Comparison of ENCODE assay signal across 10 cellular contexts in the genomic region with DNA sequence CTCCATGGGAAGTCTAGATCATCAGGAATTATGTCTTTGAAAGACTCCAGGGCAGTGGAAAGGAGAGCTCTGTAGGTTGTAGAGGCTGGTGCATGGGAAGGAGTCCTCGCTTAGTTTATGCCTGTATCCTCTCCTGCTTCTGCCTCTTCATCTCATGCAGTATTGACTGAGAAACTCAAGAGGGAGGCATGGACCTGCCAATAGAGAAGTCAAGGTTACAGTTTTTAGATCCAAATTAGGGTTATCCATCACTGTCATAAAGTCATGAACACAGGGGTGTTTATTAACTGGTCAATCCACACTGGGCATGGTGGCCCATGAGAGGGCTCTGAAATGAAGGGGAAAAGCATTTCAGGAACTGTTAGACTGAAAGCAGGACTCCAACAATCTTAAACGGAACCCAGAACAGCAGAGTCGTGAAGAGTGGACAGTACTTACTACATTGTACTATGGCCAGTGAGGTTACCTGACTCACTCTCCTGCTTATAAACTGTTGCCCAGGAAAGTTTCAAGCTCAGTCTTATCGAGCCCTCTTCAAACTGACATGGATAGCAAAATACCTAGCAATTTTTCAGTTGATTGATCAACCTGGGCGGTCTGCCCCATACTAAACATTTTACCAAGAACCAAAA. TPM values are rescaled to one million over a fixed set of nuclear protein-coding genes. Genes with fewer than 3 reads are reported as not detected.
A peak's percentile ranks its signal among the peaks of the same experiment; 100 is the strongest.
DNase-seq lines count a peak whose midpoint lies in the region; ATAC-seq and TF ChIP-seq lines count a peak whose summit lies in the region.
"Had no signal": no experiment of that assay in that cellular context is flagged by ENCODE, and none has a peak within 500 bp of the region (broad histone marks: within the 10 kb centered on the region; RNA-seq: fewer than 3 reads in every experiment).

No MANE protein-coding gene starts in this region.

- TF ChIP-seq CTCF in CD4-positive, alpha-beta T cell (IDR thresholded peaks at IDR 0.05): no peak
- TF ChIP-seq CTCF in MCF 10A (IDR thresholded peaks at IDR 0.05; ENCODE audit: unreplicated experiment): no peak

- DNase-seq in CD4-positive, alpha-beta T cell: no peak
- DNase-seq in activated CD8-positive, alpha-beta T cell treated with anti-CD3 and anti-CD28 coated beads, Interleukin-2, amount 10 ng/mL, durations not matched to agents 7 days and 5 days: no peak
- DNase-seq in stimulated activated CD4-positive, alpha-beta T cell treated with anti-CD3 and anti-CD28 coated beads, Interleukin-2, amount 100 ng/mL, for 48 hours: no peak
- DNase-seq in MCF 10A (ENCODE audit: unreplicated experiment): no peak
- no peak for DNase-seq in stimulated activated CD4-positive, alpha-beta T cell treated with anti-CD3 and anti-CD28 coated beads, Interleukin-12 subunit alpha, Interleukin-12 subunit beta, amount 100 ng/mL, for 4 hours
- DNase-seq: esophagus squamous epithelium, NCI-H2227 treated with DMSO at 0.1 percent for 48 hours had no signal

- POLR2A ChIA-PET in CD4-positive, alpha-beta T cell (lab: Charles Lee): no interaction called here
- POLR2A ChIA-PET in activated CD8-positive, alpha-beta T cell treated with anti-CD3 and anti-CD28 coated beads, Interleukin-2, amount 10 ng/mL, durations not matched to agents 7 days and 5 days (lab: Charles Lee): no interaction called here
- POLR2A ChIA-PET in MCF 10A (lab: Yijun Ruan, JAX): interaction anchor here (1.2 kb wide), 1 partner anchor 103 kb away, joined by 4 read pairs; the partner anchor contains the start of gene PCNX4

- H3K27ac Mint-ChIP-seq in CD4-positive, alpha-beta T cell: no peak overlapping the region
- H3K27ac Mint-ChIP-seq in activated CD8-positive, alpha-beta T cell treated with anti-CD3 and anti-CD28 coated beads, Interleukin-2, amount 10 ng/mL, durations not matched to agents 7 days and 5 days: no peak overlapping the region
- no peak overlapping the region for H3K27ac Mint-ChIP-seq in MCF 10A (ENCODE audit: low read depth, unreplicated experiment)

- H3K9me3 Mint-ChIP-seq in CD4-positive, alpha-beta T cell: peaks cover 12% of the 10 kb centered on the region
- peaks cover 12% of the 10 kb centered on the region for H3K9me3 Mint-ChIP-seq in activated CD8-positive, alpha-beta T cell treated with anti-CD3 and anti-CD28 coated beads, Interleukin-2, amount 10 ng/mL, durations not matched to agents 7 days and 5 days (ENCODE audit: insufficient read depth)
- peaks cover 15% of the 10 kb centered on the region for H3K9me3 Mint-ChIP-seq in MCF 10A (ENCODE audit: unreplicated experiment)

- no peak overlapping the region for H3K4me3 Mint-ChIP-seq in CD4-positive, alpha-beta T cell
- no peak overlapping the region for H3K4me3 Mint-ChIP-seq in activated CD8-positive, alpha-beta T cell treated with anti-CD3 and anti-CD28 coated beads, Interleukin-2, amount 10 ng/mL, durations not matched to agents 7 days and 5 days
- no peak overlapping the region for H3K4me3 Mint-ChIP-seq in MCF 10A (ENCODE audit: unreplicated experiment)

- no peaks in the 10 kb centered on the region for H3K27me3 ChIP-seq in CD4-positive, alpha-beta T cell (ENCODE audit: control insufficient read depth, insufficient read depth, low read length)

- BruUV-seq in MCF 10A (replicated peaks; lab: Mats Ljungman, UMichigan): no TSS peak

- CTCF ChIA-PET in CD4-positive, alpha-beta T cell (lab: Charles Lee): interaction anchor here (1.0 to 1.3 kb wide), 5 partner anchors 35 to 155 kb away, joined by 3 to 5 read pairs (median 3); no protein-coding TSS in a partner anchor
- CTCF ChIA-PET in activated CD8-positive, alpha-beta T cell treated with anti-CD3 and anti-CD28 coated beads, Interleukin-2, amount 10 ng/mL, durations not matched to agents 7 days and 5 days (lab: Charles Lee): interaction anchor here (1.0 to 2.5 kb wide), 6 partner anchors 11 to 368 kb away, joined by 3 to 18 read pairs (median 4); no protein-coding TSS in a partner anchor
- CTCF ChIA-PET in MCF 10A (lab: Yijun Ruan, JAX): interaction anchor here (0.7 to 1.4 kb wide), 5 partner anchors 12 to 866 kb away, joined by 3 to 4 read pairs (median 3); no protein-coding TSS in a partner anchor

- peaks cover 17% of the 10 kb centered on the region for H3K9me3 ChIP-seq in CD4-positive, alpha-beta T cell (ENCODE audit: control insufficient read depth, low read length)

- intact Hi-C loops in CD4-positive, alpha-beta T cell (cut with DNase I, micrococcal nuclease): loop anchor here in 1 of 2 experiments (5.0 to 10.0 kb wide), 3 partner anchors 140 to 1060 kb away; no protein-coding TSS in a partner anchor
- intact Hi-C loops in MCF 10A (cut with micrococcal nuclease): no loop called here

- H3K27ac ChIP-seq in CD4-positive, alpha-beta T cell (ENCODE audit: low read depth, low read length): no peak overlapping the region
- H3K27ac ChIP-seq: esophagus squamous epithelium had no signal

- peaks cover 11% of the 10 kb centered on the region for H3K27me3 Mint-ChIP-seq in CD4-positive, alpha-beta T cell
- H3K27me3 Mint-ChIP-seq in activated CD8-positive, alpha-beta T cell treated with anti-CD3 and anti-CD28 coated beads, Interleukin-2, amount 10 ng/mL, durations not matched to agents 7 days and 5 days (ENCODE audit: low read depth): peaks cover 8% of the 10 kb centered on the region
- H3K27me3 Mint-ChIP-seq in MCF 10A (ENCODE audit: insufficient read depth, unreplicated experiment): no peaks in the 10 kb centered on the region

- ATAC-seq in CD4-positive, alpha-beta T cell (ENCODE audit: poor library complexity): peak; percentile 68
- ATAC-seq in GM19023 (IDR thresholded peaks at IDR 0.05; ENCODE audit: unreplicated experiment) (peak; percentile 71), HG03280 (IDR thresholded peaks at IDR 0.05; ENCODE audit: unreplicated experiment) (peak; percentile 72), HG02970 (IDR thresholded peaks at IDR 0.05; ENCODE audit: low FRiP score, unreplicated experiment) (no peak)
- peak; percentile 42 for ATAC-seq in activated CD8-positive, alpha-beta T cell treated with anti-CD3 and anti-CD28 coated beads, Interleukin-2, amount 10 ng/mL, durations not matched to agents 7 days and 5 days

- H3K4me1 Mint-ChIP-seq in CD4-positive, alpha-beta T cell (ENCODE audit: low read depth): no peaks in the 10 kb centered on the region
- peaks cover 7% of the 10 kb centered on the region for H3K4me1 Mint-ChIP-seq in activated CD8-positive, alpha-beta T cell treated with anti-CD3 and anti-CD28 coated beads, Interleukin-2, amount 10 ng/mL, durations not matched to agents 7 days and 5 days (ENCODE audit: low read depth)
- H3K4me1 Mint-ChIP-seq in MCF 10A (ENCODE audit: insufficient read depth, unreplicated experiment): no peaks in the 10 kb centered on the region

- peaks cover 4% of the 10 kb centered on the region for H3K36me3 Mint-ChIP-seq in CD4-positive, alpha-beta T cell (ENCODE audit: low read depth)
- H3K36me3 Mint-ChIP-seq in activated CD8-positive, alpha-beta T cell treated with anti-CD3 and anti-CD28 coated beads, Interleukin-2, amount 10 ng/mL, durations not matched to agents 7 days and 5 days (ENCODE audit: low read depth): peaks cover 2% of the 10 kb centered on the region
- no peaks in the 10 kb centered on the region for H3K36me3 Mint-ChIP-seq in MCF 10A (ENCODE audit: insufficient read depth, unreplicated experiment)

RNA-seq across cellular contexts. Expression of gene DHRS7, which starts 30.1 kb away (rescaled TPM):
- total RNA-seq in CD4-positive, alpha-beta T cell: 10 to 100 TPM; 24.5 to 28.6 TPM
- total RNA-seq in activated CD8-positive, alpha-beta T cell treated with anti-CD3 and anti-CD28 coated beads, Interleukin-2, amount 10 ng/mL, durations not matched to agents 7 days and 5 days: 10 to 100 TPM; 45.7 to 54.4 TPM
- 71.4 and 96.4 TPM in 2 replicates for total RNA-seq in MCF 10A (2022)

RNA-seq across cellular contexts. Expression of gene PPM1A, which starts 53.7 kb away (rescaled TPM):
- 10 to 100 TPM; 96.9 to 97.2 TPM for total RNA-seq in CD4-positive, alpha-beta T cell
- total RNA-seq in activated CD8-positive, alpha-beta T cell treated with anti-CD3 and anti-CD28 coated beads, Interleukin-2, amount 10 ng/mL, durations not matched to agents 7 days and 5 days: 10 to 100 TPM; 45.2 to 50.1 TPM
- total RNA-seq in MCF 10A (2022): 47.2 and 50.4 TPM in 2 replicates
